ENCODE assay signal across 9 cellular contexts in the genomic region with DNA sequence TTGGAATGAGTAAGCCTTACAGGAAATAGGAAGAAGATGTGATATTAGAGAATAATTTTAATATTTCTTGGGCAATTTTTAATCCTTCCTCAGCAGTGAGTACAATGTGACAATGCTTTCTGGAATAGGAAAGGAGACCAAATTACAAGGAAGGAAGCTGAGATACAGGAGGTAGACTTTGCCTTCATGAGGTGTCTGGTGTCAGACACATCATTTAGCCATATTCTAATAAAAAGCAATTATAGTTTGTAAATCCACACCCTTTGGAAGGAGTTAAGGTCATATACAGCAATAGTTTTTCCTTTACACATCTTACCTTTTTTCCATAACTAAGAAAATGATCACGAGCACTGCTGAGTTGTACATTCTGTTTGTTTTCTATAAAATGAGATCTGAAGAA.
"Had no signal": no experiment of that assay in that cellular context is flagged by ENCODE, and none has a peak within 500 bp of the region (broad histone marks: within the 10 kb centered on the region; RNA-seq: fewer than 3 reads in every experiment).

No MANE protein-coding gene starts in this region.

- ATAC-seq: GM23338, HCT116 had no signal

- H3K4me2 ChIP-seq: GM23338 had no signal

- H3K9me3 ChIP-seq: HAP-1 had no signal

- H3K27ac ChIP-seq: GM23248 had no signal

- H3K4me3 ChIP-seq: GM23248, GM23338, HAP-1 had no signal

- H3K4me1 ChIP-seq: HAP-1 had no signal

- H3K36me3 ChIP-seq: HAP-1 had no signal

- H2AFZ ChIP-seq: GM23248, GM23338 had no signal

- H3K9ac ChIP-seq: GM23248 had no signal

- DNase-seq: GM23248, GOT3, H7, H9, HCEC 1CT, HFFc6 had no signal
